In the genomic region with DNA sequence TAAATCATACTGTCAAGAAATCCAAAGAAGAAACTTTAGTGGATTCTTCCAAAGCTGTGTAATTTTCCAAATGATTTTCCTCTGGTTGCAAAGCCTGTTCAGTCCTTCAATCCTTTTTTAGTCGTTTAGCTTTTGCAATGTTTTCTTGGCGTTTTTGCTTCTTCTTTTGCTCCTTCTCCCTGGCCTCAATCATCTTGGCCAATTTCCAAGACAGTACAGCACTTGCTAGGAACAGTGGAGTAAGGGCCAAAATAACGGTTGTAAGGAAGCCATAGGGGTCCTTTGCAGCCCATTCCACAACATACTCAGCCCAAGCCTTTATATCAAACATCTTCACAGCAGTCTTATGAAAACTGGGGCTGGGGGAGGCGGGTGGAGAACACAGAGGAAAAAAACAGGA, we compare ENCODE assay signal across 1 cellular context.
TF ChIP-seq lines count a peak whose summit lies in the region.

No MANE protein-coding gene starts in this region.

TF ChIP-seq in HepG2, 621 proteins besides CTCF, POLR2A, EP300 and RAD21:
- TF ChIP-seq FOXK1 (CRISPR knock-in tag; IDR thresholded peaks at IDR 0.05; ENCODE audit: borderline replicate concordance, low read depth) = no peak
- TF ChIP-seq ZEB1 (IDR thresholded peaks at IDR 0.05; ENCODE audit: insufficient replicate concordance, low read depth) = no peak
- no peak for TF ChIP-seq PAX8 (CRISPR knock-in tag; IDR thresholded peaks at IDR 0.05; ENCODE audit: borderline replicate concordance)
- TF ChIP-seq ETV5 (CRISPR knock-in tag; IDR thresholded peaks at IDR 0.05; ENCODE audit: borderline replicate concordance) = no peak
- no peak for TF ChIP-seq ZNF567 (CRISPR knock-in tag; IDR thresholded peaks at IDR 0.05; ENCODE audit: borderline replicate concordance)
- TF ChIP-seq ELF1 (CRISPR knock-in tag; IDR thresholded peaks at IDR 0.05) = no peak
- no peak for TF ChIP-seq ZC3H4 (CRISPR knock-in tag; IDR thresholded peaks at IDR 0.05; ENCODE audit: borderline replicate concordance)
- TF ChIP-seq ZFP1 (CRISPR knock-in tag; IDR thresholded peaks at IDR 0.05) = no peak
- TF ChIP-seq ZNF841 (CRISPR knock-in tag; IDR thresholded peaks at IDR 0.05; ENCODE audit: borderline replicate concordance) = no peak
- TF ChIP-seq PPARG (CRISPR knock-in tag; conservative IDR thresholded peaks at IDR 0.05) = no peak
- TF ChIP-seq SALL2 (CRISPR knock-in tag; IDR thresholded peaks at IDR 0.05) = no peak
- TF ChIP-seq, protein P1, sequence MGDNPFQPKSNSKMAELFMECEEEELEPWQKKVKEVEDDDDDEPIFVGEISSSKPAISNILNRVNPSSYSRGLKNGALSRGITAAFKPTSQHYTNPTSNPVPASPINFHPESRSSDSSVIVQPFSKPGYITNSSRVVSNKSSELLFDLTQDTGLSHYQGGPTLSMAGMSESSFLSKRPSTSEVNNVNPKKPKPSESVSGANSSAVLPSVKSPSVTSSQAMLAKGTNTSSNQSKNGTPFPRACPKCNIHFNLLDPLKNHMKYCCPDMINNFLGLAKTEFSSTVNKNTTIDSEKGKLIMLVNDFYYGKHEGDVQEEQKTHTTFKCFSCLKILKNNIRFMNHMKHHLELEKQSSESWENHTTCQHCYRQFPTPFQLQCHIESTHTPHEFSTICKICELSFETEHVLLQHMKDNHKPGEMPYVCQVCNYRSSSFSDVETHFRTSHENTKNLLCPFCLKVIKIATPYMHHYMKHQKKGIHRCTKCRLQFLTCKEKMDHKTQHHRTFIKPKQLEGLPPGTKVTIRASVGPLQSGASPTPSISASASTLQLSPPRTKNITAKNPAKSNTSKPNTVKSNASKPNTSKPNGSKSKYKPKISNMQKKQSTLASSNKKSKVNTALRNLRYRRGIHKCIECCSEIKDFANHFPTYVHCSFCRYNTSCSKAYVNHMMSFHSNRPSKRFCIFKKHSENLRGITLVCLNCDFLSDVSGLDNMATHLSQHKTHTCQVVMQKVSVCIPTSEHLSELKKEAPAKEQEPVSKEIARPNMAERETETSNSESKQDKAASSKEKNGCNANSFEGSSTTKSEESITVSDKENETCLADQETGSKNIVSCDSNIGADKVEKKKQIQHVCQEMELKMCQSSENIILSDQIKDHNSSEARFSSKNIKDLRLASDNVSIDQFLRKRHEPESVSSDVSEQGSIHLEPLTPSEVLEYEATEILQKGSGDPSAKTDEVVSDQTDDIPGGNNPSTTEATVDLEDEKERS (CRISPR knock-in tag; IDR thresholded peaks at IDR 0.05) = no peak
- TF ChIP-seq TBL1XR1 (IDR thresholded peaks at IDR 0.05; ENCODE audit: borderline replicate concordance, low read length, partially characterized antibody) = no peak
- TF ChIP-seq TCF7L2 (IDR thresholded peaks at IDR 0.05; ENCODE audit: low read depth, low read length) = no peak
- TF ChIP-seq, protein P2, sequence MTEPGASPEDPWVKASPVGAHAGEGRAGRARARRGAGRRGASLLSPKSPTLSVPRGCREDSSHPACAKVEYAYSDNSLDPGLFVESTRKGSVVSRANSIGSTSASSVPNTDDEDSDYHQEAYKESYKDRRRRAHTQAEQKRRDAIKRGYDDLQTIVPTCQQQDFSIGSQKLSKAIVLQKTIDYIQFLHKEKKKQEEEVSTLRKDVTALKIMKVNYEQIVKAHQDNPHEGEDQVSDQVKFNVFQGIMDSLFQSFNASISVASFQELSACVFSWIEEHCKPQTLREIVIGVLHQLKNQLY (CRISPR knock-in tag; IDR thresholded peaks at IDR 0.05) = no peak
- TF ChIP-seq ZNF10 (CRISPR knock-in tag; IDR thresholded peaks at IDR 0.05; ENCODE audit: borderline replicate concordance, low read depth) = no peak
- no peak for TF ChIP-seq PTBP1 (IDR thresholded peaks at IDR 0.05; ENCODE audit: low read depth, low read length, poor library complexity, severe bottlenecking)
- TF ChIP-seq ARNTL (CRISPR knock-in tag; IDR thresholded peaks at IDR 0.05) = no peak
- no peak for TF ChIP-seq NCOA2 (CRISPR knock-in tag; IDR thresholded peaks at IDR 0.05)
- no peak for TF ChIP-seq ZNF362 (CRISPR knock-in tag; IDR thresholded peaks at IDR 0.05; ENCODE audit: borderline replicate concordance)
